18 cellular contexts compared by ENCODE assay signal in genomic region chr20:63007722-63008488, GRCh38. TPM values are rescaled to one million over a fixed set of nuclear protein-coding genes. Genes with fewer than 3 reads are reported as not detected.
DNase-seq lines count a peak whose midpoint lies in the region; ATAC-seq and TF ChIP-seq lines count a peak whose summit lies in the region.
"Had no signal": no experiment of that assay in that cellular context is flagged by ENCODE, and none has a peak within 500 bp of the region (broad histone marks: within the 10 kb centered on the region; RNA-seq: fewer than 3 reads in every experiment).

No MANE protein-coding gene starts in this region.

- peaks cover 60 to 97% (median 64%) of the 10 kb centered on the region in 11 experiments for H3K27me3 ChIP-seq in BLaER1 treated with 17β-estradiol and CSF1 and Interleukin-3, amounts not matched to agents 10 nM and 100 nM
- H3K27me3 ChIP-seq in Caco-2 (replicated peaks; ENCODE audit: control insufficient read depth, insufficient read depth, low read length), result no peaks in the 10 kb centered on the region

- peak overlapping the region in 4 of 11 experiments; percentile 67 to 73 (median 70); a peak in 6 of 22 replicates for H3K9ac ChIP-seq in BLaER1 treated with 17β-estradiol and CSF1 and Interleukin-3, amounts not matched to agents 10 nM and 100 nM

- DNase-seq in Caco-2 (no peak), WTC11 (ENCODE audit: low spot score) (no peak), mesothelial cell of epicardium (ENCODE audit: low spot score in 2 of 2, unreplicated experiment in 2 of 2) (no peak), NCI-H1694 (lab: John Stamatoyannopoulos, UW) (no peak)
- DNase-seq: DMS79; heart left ventricle; kidney; NCI-H774; stimulated activated CD4-positive, alpha-beta T cell treated with anti-CD3 and anti-CD28 coated beads, Interleukin-4, amount 100 ng/mL, for 1 hour; stimulated activated CD8-positive, alpha-beta memory T cell treated with anti-CD3 and anti-CD28 coated beads, Interleukin-4, amount 100 ng/mL, for 48 hours; SW 1271; transverse colon had no signal

- H3K4me1 ChIP-seq in BLaER1 treated with 17β-estradiol and CSF1 and Interleukin-3, amounts not matched to agents 10 nM and 100 nM, result peaks cover 37 to 98% (median 95%) of the 10 kb centered on the region in 10 experiments
- peaks cover 17% of the 10 kb centered on the region for H3K4me1 ChIP-seq in Caco-2

- no peak overlapping the region for H3K27ac ChIP-seq in BLaER1 treated with 17β-estradiol and CSF1 and Interleukin-3, amounts not matched to agents 10 nM and 100 nM
- H3K27ac ChIP-seq: heart left ventricle, transverse colon had no signal

- H3K27ac Mint-ChIP-seq in Caco-2 (ENCODE audit: unreplicated experiment) (peak overlapping the region; percentile 89), WTC11 (no peak overlapping the region), mesothelial cell of epicardium (no peak overlapping the region)

- no TSS peak for BruUV-seq in Caco-2 (replicated peaks; lab: Mats Ljungman, UMichigan)

- intact Hi-C loops in Caco-2 (cut with micrococcal nuclease; ENCODE audit: unreplicated experiment), result loop anchor here (2.0 kb wide), 1 partner anchor 135 kb away; no protein-coding TSS in a partner anchor

- peak overlapping the region; percentile 75 to 100 (median 98); a peak in 21 of 22 replicates for H3K4me2 ChIP-seq in BLaER1 treated with 17β-estradiol and CSF1 and Interleukin-3, amounts not matched to agents 10 nM and 100 nM

- peaks cover 2% of the 10 kb centered on the region for H3K9me3 Mint-ChIP-seq in Caco-2 (ENCODE audit: unreplicated experiment)
- peaks cover 6% of the 10 kb centered on the region for H3K9me3 Mint-ChIP-seq in WTC11
- H3K9me3 Mint-ChIP-seq in mesothelial cell of epicardium, result peaks cover under 1% of the 10 kb centered on the region

- no peaks in the 10 kb centered on the region for H3K36me3 ChIP-seq in BLaER1 treated with 17β-estradiol and CSF1 and Interleukin-3, amounts not matched to agents 10 nM and 100 nM
- no peaks in the 10 kb centered on the region for H3K36me3 ChIP-seq in Caco-2 (ENCODE audit: control insufficient read depth, insufficient read depth, low read length)
- H3K36me3 ChIP-seq: heart left ventricle, transverse colon had no signal

- H4K20me1 ChIP-seq in BLaER1 treated with 17β-estradiol and CSF1 and Interleukin-3, amounts not matched to agents 10 nM and 100 nM, result peaks cover 0 to 67% (median 47%) of the 10 kb centered on the region in 11 experiments; a peak in 20 of 22 replicates

- TF ChIP-seq CTCF in Caco-2 (IDR thresholded peaks at IDR 0.05; ENCODE audit: insufficient read depth in 1 of 2, low read depth in 1 of 2, low read length in 1 of 2, severe bottlenecking in 1 of 2, unreplicated experiment in 1 of 2) (no peak), WTC11 (IDR thresholded peaks at IDR 0.05) (no peak), mesothelial cell of epicardium (IDR thresholded peaks at IDR 0.05; ENCODE audit: unreplicated experiment) (no peak)

- H3K4me1 Mint-ChIP-seq in Caco-2 (ENCODE audit: low read depth, unreplicated experiment) (peaks cover 18% of the 10 kb centered on the region), WTC11 (peaks cover 29% of the 10 kb centered on the region), mesothelial cell of epicardium (peaks cover 7% of the 10 kb centered on the region)

- H3K27me3 Mint-ChIP-seq in Caco-2 (ENCODE audit: insufficient read depth, unreplicated experiment) (no peaks in the 10 kb centered on the region), WTC11 (ENCODE audit: low read depth) (peaks cover 81% of the 10 kb centered on the region), mesothelial cell of epicardium (ENCODE audit: low read depth) (peaks cover 88% of the 10 kb centered on the region)

- H3K4me3 ChIP-seq in BLaER1 treated with 17β-estradiol and CSF1 and Interleukin-3, amounts not matched to agents 10 nM and 100 nM, result peak overlapping the region in 7 of 10 experiments; percentile 58 to 69 (median 61); a peak in 10 of 20 replicates
- no peak overlapping the region for H3K4me3 ChIP-seq in Caco-2 (ENCODE audit: low read depth, low read length)

- no peaks in the 10 kb centered on the region for H3K36me3 Mint-ChIP-seq in Caco-2 (ENCODE audit: insufficient read depth, unreplicated experiment)
- H3K36me3 Mint-ChIP-seq in WTC11, result peaks cover 1% of the 10 kb centered on the region
- peaks cover 1% of the 10 kb centered on the region for H3K36me3 Mint-ChIP-seq in mesothelial cell of epicardium

- peak overlapping the region; percentile 66 for H3K4me3 Mint-ChIP-seq in Caco-2 (ENCODE audit: unreplicated experiment)
- H3K4me3 Mint-ChIP-seq in WTC11, result peak overlapping the region; percentile 54
- peak overlapping the region; percentile 49 for H3K4me3 Mint-ChIP-seq in mesothelial cell of epicardium

- POLR2A ChIA-PET in Caco-2 (lab: Charles Lee), result interaction anchor here (0.6 to 1.1 kb wide), 2 partner anchors 36 to 115 kb away, joined by 3 to 5 read pairs; no protein-coding TSS in a partner anchor
- POLR2A ChIA-PET in WTC11 (lab: Charles Lee), result no interaction called here

- CTCF ChIA-PET in Caco-2 (lab: Charles Lee) (interaction anchor here (0.6 to 1.8 kb wide), 10 partner anchors 9 to 207 kb away, joined by 3 to 20 read pairs (median 6); no protein-coding TSS in a partner anchor), WTC11 (lab: Charles Lee) (interaction anchor here (0.6 to 1.9 kb wide), 14 partner anchors 11 to 185 kb away, joined by 3 to 21 read pairs (median 4); no protein-coding TSS in a partner anchor)

- peaks cover 4 to 5% (median 4%) of the 10 kb centered on the region in 11 experiments; a peak in 20 of 22 replicates for H3K9me3 ChIP-seq in BLaER1 treated with 17β-estradiol and CSF1 and Interleukin-3, amounts not matched to agents 10 nM and 100 nM (replicated peaks in 1 of 11)
- H3K9me3 ChIP-seq in Caco-2, result peaks cover 6% of the 10 kb centered on the region
- H3K9me3 ChIP-seq: transverse colon had no signal

- ATAC-seq in WTC11 (peak; percentile 2; the same call in 1 of the 2 replicates), GM21526 (IDR thresholded peaks at IDR 0.05; ENCODE audit: low FRiP score, unreplicated experiment) (no peak), GM21717 (IDR thresholded peaks at IDR 0.05; ENCODE audit: unreplicated experiment) (no peak)

TF ChIP-seq in WTC11, 78 proteins besides CTCF, POLR2A, EP300 and RAD21:
- TF ChIP-seq MLX (CRISPR knock-in tag; IDR thresholded peaks at IDR 0.05) (0 out of 2 replicates have a peak, but pooled peaks have one; percentile 35), ZNF317 (CRISPR knock-in tag; IDR thresholded peaks at IDR 0.05; ENCODE audit: borderline replicate concordance, low read depth) (no peak)

RNA-seq across cellular contexts. Expression of gene BHLHE23, which starts 1.1 kb away (rescaled TPM):
- total RNA-seq in Caco-2 (2022) (0.49 and 0.95 TPM in 2 replicates), WTC11 (2021) (0.57 to 1.3 TPM (median 0.66 TPM) in 3 replicates), mesothelial cell of epicardium (not detected in 3 replicates)
- total RNA-seq: dermis microvascular lymphatic vessel endothelial cell, fibroblast of lung, heart left ventricle, kidney, mesenteric fat pad, transverse colon had no signal

RNA-seq across cellular contexts. Expression of gene SLC17A9, which starts 55.4 kb away (rescaled TPM):
- total RNA-seq in Caco-2 (2022) (64.7 and 77.4 TPM in 2 replicates), WTC11 (2021) (26.2 to 41.7 TPM (median 30.8 TPM) in 3 replicates), mesothelial cell of epicardium (5.3 to 7.1 TPM (median 5.7 TPM) in 3 replicates)
